ENCODE assay signal across 1 cellular context in genomic region chr3:168087539-168087938, GRCh38.
TF ChIP-seq lines count a peak whose summit lies in the region.

No MANE protein-coding gene starts in this region.

TF ChIP-seq in HEK293, 187 proteins besides CTCF, POLR2A, EP300 and RAD21 (continued from another document):
- TF ChIP-seq, protein P1, sequence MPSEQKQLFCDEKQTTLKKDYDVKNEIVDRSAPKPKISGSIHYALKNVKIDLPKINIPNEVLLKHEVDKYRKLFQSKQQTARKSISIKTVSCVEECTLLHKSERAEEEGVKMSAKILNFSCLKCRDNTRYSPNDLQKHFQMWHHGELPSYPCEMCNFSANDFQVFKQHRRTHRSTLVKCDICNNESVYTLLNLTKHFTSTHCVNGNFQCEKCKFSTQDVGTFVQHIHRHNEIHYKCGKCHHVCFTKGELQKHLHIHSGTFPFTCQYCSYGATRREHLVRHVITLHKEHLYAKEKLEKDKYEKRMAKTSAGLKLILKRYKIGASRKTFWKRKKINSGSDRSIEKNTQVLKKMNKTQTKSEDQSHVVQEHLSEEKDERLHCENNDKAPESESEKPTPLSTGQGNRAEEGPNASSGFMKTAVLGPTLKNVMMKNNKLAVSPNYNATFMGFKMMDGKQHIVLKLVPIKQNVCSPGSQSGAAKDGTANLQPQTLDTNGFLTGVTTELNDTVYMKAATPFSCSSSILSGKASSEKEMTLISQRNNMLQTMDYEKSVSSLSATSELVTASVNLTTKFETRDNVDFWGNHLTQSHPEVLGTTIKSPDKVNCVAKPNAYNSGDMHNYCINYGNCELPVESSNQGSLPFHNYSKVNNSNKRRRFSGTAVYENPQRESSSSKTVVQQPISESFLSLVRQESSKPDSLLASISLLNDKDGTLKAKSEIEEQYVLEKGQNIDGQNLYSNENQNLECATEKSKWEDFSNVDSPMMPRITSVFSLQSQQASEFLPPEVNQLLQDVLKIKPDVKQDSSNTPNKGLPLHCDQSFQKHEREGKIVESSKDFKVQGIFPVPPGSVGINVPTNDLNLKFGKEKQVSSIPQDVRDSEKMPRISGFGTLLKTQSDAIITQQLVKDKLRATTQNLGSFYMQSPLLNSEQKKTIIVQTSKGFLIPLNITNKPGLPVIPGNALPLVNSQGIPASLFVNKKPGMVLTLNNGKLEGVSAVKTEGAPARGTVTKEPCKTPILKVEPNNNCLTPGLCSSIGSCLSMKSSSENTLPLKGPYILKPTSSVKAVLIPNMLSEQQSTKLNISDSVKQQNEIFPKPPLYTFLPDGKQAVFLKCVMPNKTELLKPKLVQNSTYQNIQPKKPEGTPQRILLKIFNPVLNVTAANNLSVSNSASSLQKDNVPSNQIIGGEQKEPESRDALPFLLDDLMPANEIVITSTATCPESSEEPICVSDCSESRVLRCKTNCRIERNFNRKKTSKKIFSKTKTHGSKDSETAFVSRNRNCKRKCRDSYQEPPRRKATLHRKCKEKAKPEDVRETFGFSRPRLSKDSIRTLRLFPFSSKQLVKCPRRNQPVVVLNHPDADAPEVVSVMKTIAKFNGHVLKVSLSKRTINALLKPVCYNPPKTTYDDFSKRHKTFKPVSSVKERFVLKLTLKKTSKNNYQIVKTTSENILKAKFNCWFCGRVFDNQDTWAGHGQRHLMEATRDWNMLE (tag by site-specific recombination; conservative IDR thresholded peaks at IDR 0.05; ENCODE audit: low read depth): no peak
- TF ChIP-seq TRIM28 (IDR thresholded peaks at IDR 0.05; ENCODE audit: borderline replicate concordance, low read length) (no peak), ZBTB20 (tag by site-specific recombination; IDR thresholded peaks at IDR 0.05) (no peak)
